In genomic region chr17:11922634-11923033, GRCh38 we compare ENCODE assay signal across 20 cellular contexts.
A peak's percentile ranks its signal among the peaks of the same experiment; 100 is the strongest.
DNase-seq lines count a peak whose midpoint lies in the region; ATAC-seq, FAIRE-seq and TF ChIP-seq lines count a peak whose summit lies in the region.
"Had no signal": no experiment of that assay in that cellular context is flagged by ENCODE, and none has a peak within 500 bp of the region (broad histone marks: within the 10 kb centered on the region; RNA-seq: fewer than 3 reads in every experiment).

No MANE protein-coding gene starts in this region.

- ATAC-seq in K562 (peak; percentile 72), left colon (peak; percentile 61)
- ATAC-seq: GM12878, GM23338 had no signal

- in situ Hi-C loops in K562 (cut with MboI), result no loop called here

- H3K9ac ChIP-seq in K562 (ENCODE audit: insufficient read depth in 1 of 2, low read depth in 2 of 2, low read length in 2 of 2), result no peak overlapping the region
- H3K9ac ChIP-seq: BLaER1 had no signal

- no peak for TF ChIP-seq EP300 in K562 (IDR thresholded peaks at IDR 0.05; ENCODE audit: low read length)

- no peaks in the 10 kb centered on the region; a peak in 2 of 5 replicates for H3K4me1 ChIP-seq in K562 (replicated peaks in 1 of 2; ENCODE audit: control insufficient read depth in 2 of 2, insufficient read depth in 2 of 2, low read length in 2 of 2)
- H3K4me1 ChIP-seq: BLaER1, HAP-1 had no signal

- H3K9me3 ChIP-seq in K562 (replicated peaks; ENCODE audit: control insufficient read depth, insufficient read depth, low read depth, low read length), result no peaks in the 10 kb centered on the region
- H3K9me3 ChIP-seq: BLaER1, HAP-1 had no signal

- intact Hi-C loops in K562 (cut with micrococcal nuclease) (no loop called here), left colon (cut with DNase I, micrococcal nuclease) (no loop called here)

- H3K9me1 ChIP-seq in K562 (ENCODE audit: control insufficient read depth, insufficient read depth, low read length), result no peaks in the 10 kb centered on the region

- peak; percentile 26 for FAIRE-seq in K562 (lab: Jason Lieb, UNC)
- FAIRE-seq: D721Med, GM12878 had no signal

- H3K79me2 ChIP-seq in K562 (ENCODE audit: control insufficient read depth, insufficient read depth, low read length), result no peaks in the 10 kb centered on the region

- no peak overlapping the region for H2AFZ ChIP-seq in K562 (ENCODE audit: low read depth, low read length)
- H2AFZ ChIP-seq: GM23338 had no signal

- H3K36me3 Mint-ChIP-seq in T-helper 2 cell treated with Interferon-gamma antibody and Interleukin-4, amounts not matched to agents 5 μg/mL and 100 μg/mL, for 36 hours (ENCODE audit: low read depth), result no peaks in the 10 kb centered on the region
- H3K36me3 Mint-ChIP-seq: CD14-positive monocyte; CD8-positive, alpha-beta memory T cell had no signal

- H3K27me3 ChIP-seq in K562 (ENCODE audit: control insufficient read depth in 2 of 2, insufficient read depth in 2 of 2, low read length in 2 of 2), result peaks cover 0 to 4% of the 10 kb centered on the region in 2 experiments; a peak in 1 of 5 replicates
- H3K27me3 ChIP-seq: BLaER1 had no signal

- no peaks in the 10 kb centered on the region for H3K27me3 Mint-ChIP-seq in T-helper 2 cell treated with Interferon-gamma antibody and Interleukin-4, amounts not matched to agents 5 μg/mL and 100 μg/mL, for 36 hours (ENCODE audit: low read depth)

- BruUV-seq in K562 (replicated peaks; lab: Mats Ljungman, UMichigan), result no TSS peak

- no peaks in the 10 kb centered on the region for H4K20me1 ChIP-seq in K562 (replicated peaks; ENCODE audit: control insufficient read depth, insufficient read depth, low read length)
- H4K20me1 ChIP-seq: BLaER1 had no signal

- POLR2A ChIA-PET in K562 (lab: Yijun Ruan, JAX), result no interaction called here

- no peak overlapping the region for H3K4me3 Mint-ChIP-seq in T-helper 2 cell treated with Interferon-gamma antibody and Interleukin-4, amounts not matched to agents 5 μg/mL and 100 μg/mL, for 36 hours
- H3K4me3 Mint-ChIP-seq: B cell; CD14-positive monocyte; CD4-positive, alpha-beta T cell; CD8-positive, alpha-beta memory T cell; GM23338 had no signal

- H3K27ac ChIP-seq in C4-2B (no peak overlapping the region), K562 (ENCODE audit: extremely low read depth, low read depth, low read length) (no peak overlapping the region)
- H3K27ac ChIP-seq: BLaER1 had no signal

- no peak for TF ChIP-seq POLR2A in K562 (conservative IDR thresholded peaks at IDR 0.05)

- 0% methylated on average over 1 of the region's 1 CpG for WGBS in K562 (ENCODE audit: insufficient coverage, low coverage, missing lambda C conversion rate)

- CTCF ChIA-PET in K562 (lab: Yijun Ruan, JAX; ENCODE audit: low intra/inter-chr PET ratio), result no interaction called here

- DNase-seq in LNCaP clone FGC (ENCODE audit: low read depth), result no peak
- peak; percentile 12 to 37 (median 24) for DNase-seq in K562 (ENCODE audit: extremely low read depth in 1 of 4, low spot score in 3 of 4)
- no peak for DNase-seq in left colon
- no peak for DNase-seq in foreskin melanocyte
- no peak for DNase-seq in AG08395 (ENCODE audit: low spot score)
- no peak for DNase-seq in T-helper 2 cell treated with Interferon-gamma antibody and Interleukin-4, amounts not matched to agents 5 μg/mL and 100 μg/mL, for 36 hours (ENCODE audit: low spot score)
- DNase-seq: CD4-positive, alpha-beta T cell; CD8-positive, alpha-beta memory T cell; DMS 273 treated with DMSO at 0.1 percent for 48 hours; DMS79; EL; GDM1 had no signal

- H3K9me3 Mint-ChIP-seq in T-helper 2 cell treated with Interferon-gamma antibody and Interleukin-4, amounts not matched to agents 5 μg/mL and 100 μg/mL, for 36 hours, result peaks cover 12% of the 10 kb centered on the region

- H3K4me2 ChIP-seq in K562 (ENCODE audit: insufficient read depth, low read length), result no peak overlapping the region
- H3K4me2 ChIP-seq: BLaER1, GM23338 had no signal

- H3K27ac Mint-ChIP-seq in T-helper 2 cell treated with Interferon-gamma antibody and Interleukin-4, amounts not matched to agents 5 μg/mL and 100 μg/mL, for 36 hours, result no peak overlapping the region
- H3K27ac Mint-ChIP-seq: B cell; CD4-positive, alpha-beta T cell; CD8-positive, alpha-beta memory T cell; GM23338 had no signal

- no peak for TF ChIP-seq RAD21 in K562 (CRISPR knock-in tag; conservative IDR thresholded peaks at IDR 0.05 in 1 of 2, IDR thresholded peaks at IDR 0.05 in 1 of 2)

- no peaks in the 10 kb centered on the region for H3K36me3 ChIP-seq in K562 (ENCODE audit: control insufficient read depth, insufficient read depth, low read length)
- H3K36me3 ChIP-seq: BLaER1, HAP-1 had no signal

- H3K4me1 Mint-ChIP-seq in T-helper 2 cell treated with Interferon-gamma antibody and Interleukin-4, amounts not matched to agents 5 μg/mL and 100 μg/mL, for 36 hours (ENCODE audit: low read depth), result no peaks in the 10 kb centered on the region
- H3K4me1 Mint-ChIP-seq: CD14-positive monocyte; CD8-positive, alpha-beta memory T cell; GM23338 had no signal

- peak; percentile 25; the same call in 1 of the 2 replicates for TF ChIP-seq CTCF in C4-2B (conservative IDR thresholded peaks at IDR 0.05)
- 0 out of 2 replicates have a peak, but pooled peaks have one; percentile 4 for TF ChIP-seq CTCF in LNCaP clone FGC (IDR thresholded peaks at IDR 0.05; ENCODE audit: control insufficient read depth, extremely low read depth, insufficient read depth)
- TF ChIP-seq CTCF in K562 (IDR thresholded peaks at IDR 0.05 in 2 of 3, conservative IDR thresholded peaks at IDR 0.05 in 1 of 3; ENCODE audit: insufficient read depth in 2 of 3, low read depth in 1 of 3, low read length in 3 of 3), result 0 out of 6 replicates have a peak, but pooled peaks of 2 of the 3 experiments have one; percentile 3 to 14

- no peak overlapping the region for H3K4me3 ChIP-seq in LNCaP clone FGC (ENCODE audit: low read depth, low read length)
- H3K4me3 ChIP-seq in K562, result no peak overlapping the region
- H3K4me3 ChIP-seq: BLaER1, GM12878, GM23338, HAP-1 had no signal

TF ChIP-seq in K562, 482 proteins besides CTCF, POLR2A, EP300 and RAD21 (continues in another document):
- no peak for TF ChIP-seq TOE1 (IDR thresholded peaks at IDR 0.05; ENCODE audit: borderline replicate concordance)
- no peak for TF ChIP-seq TOE1 (CRISPR knock-in tag; IDR thresholded peaks at IDR 0.05; ENCODE audit: borderline replicate concordance, low read depth)
- TF ChIP-seq HNRNPUL1 (IDR thresholded peaks at IDR 0.05; ENCODE audit: low read length), result no peak
- no peak for TF ChIP-seq PTTG1 (tag; IDR thresholded peaks at IDR 0.05; ENCODE audit: low read depth)
- TF ChIP-seq PATZ1 (CRISPR knock-in tag; IDR thresholded peaks at IDR 0.05; ENCODE audit: borderline replicate concordance), result no peak
- no peak for TF ChIP-seq POLR2H (tag; IDR thresholded peaks at IDR 0.05; ENCODE audit: low read depth)
- TF ChIP-seq SMAD2 (IDR thresholded peaks at IDR 0.05; ENCODE audit: low read depth, low read length), result no peak
- TF ChIP-seq ZNF75A (CRISPR knock-in tag; IDR thresholded peaks at IDR 0.05), result no peak
- no peak for TF ChIP-seq FOXJ3 (CRISPR knock-in tag; IDR thresholded peaks at IDR 0.05)
- TF ChIP-seq ZNF3 (CRISPR knock-in tag; IDR thresholded peaks at IDR 0.05), result no peak
- no peak for TF ChIP-seq KAT2B (IDR thresholded peaks at IDR 0.05; ENCODE audit: low read depth, low read length)
- no peak for TF ChIP-seq NR2C2 (CRISPR knock-in tag; IDR thresholded peaks at IDR 0.05)
- no peak for TF ChIP-seq NR2C2 (tag; IDR thresholded peaks at IDR 0.05)
- TF ChIP-seq, protein P1, sequence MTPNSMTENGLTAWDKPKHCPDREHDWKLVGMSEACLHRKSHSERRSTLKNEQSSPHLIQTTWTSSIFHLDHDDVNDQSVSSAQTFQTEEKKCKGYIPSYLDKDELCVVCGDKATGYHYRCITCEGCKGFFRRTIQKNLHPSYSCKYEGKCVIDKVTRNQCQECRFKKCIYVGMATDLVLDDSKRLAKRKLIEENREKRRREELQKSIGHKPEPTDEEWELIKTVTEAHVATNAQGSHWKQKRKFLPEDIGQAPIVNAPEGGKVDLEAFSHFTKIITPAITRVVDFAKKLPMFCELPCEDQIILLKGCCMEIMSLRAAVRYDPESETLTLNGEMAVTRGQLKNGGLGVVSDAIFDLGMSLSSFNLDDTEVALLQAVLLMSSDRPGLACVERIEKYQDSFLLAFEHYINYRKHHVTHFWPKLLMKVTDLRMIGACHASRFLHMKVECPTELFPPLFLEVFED (CRISPR knock-in tag; conservative IDR thresholded peaks at IDR 0.05), result no peak
- TF ChIP-seq CEBPG (CRISPR knock-in tag; IDR thresholded peaks at IDR 0.05), result no peak
- no peak for TF ChIP-seq CEBPG (tag; conservative IDR thresholded peaks at IDR 0.05 in 1 of 2, IDR thresholded peaks at IDR 0.05 in 1 of 2)
- no peak for TF ChIP-seq CBFA2T2 (conservative IDR thresholded peaks at IDR 0.05)
- TF ChIP-seq ZNF583 (CRISPR knock-in tag; IDR thresholded peaks at IDR 0.05), result no peak
- no peak for TF ChIP-seq ETS2 (tag; IDR thresholded peaks at IDR 0.05; ENCODE audit: borderline replicate concordance, poor library complexity, severe bottlenecking)

Comparison
In these comparisons a context has a peak if more than half of its experiments do, and no peak if none do; other contexts are left out.
1. DNase-seq: peak in K562 (4 of 4); none in LNCaP clone FGC (single experiment), left colon (0 of 2), foreskin melanocyte (single experiment), AG08395 (single experiment) and T-helper 2 cell treated with Interferon-gamma antibody and Interleukin-4, amounts not matched to agents 5 μg/mL and 100 μg/mL, for 36 hours (single experiment).
2. Peak in every context shown above with its lines, with median percentiles within 50 percentile points of each other: CTCF ChIP-seq.